8 cellular contexts compared by ENCODE assay signal in genomic region chr7:36389371-36390198, GRCh38. TPM values are rescaled to one million over a fixed set of nuclear protein-coding genes. Genes with fewer than 3 reads are reported as not detected.
DNase-seq lines count a peak whose midpoint lies in the region; ATAC-seq, FAIRE-seq and TF ChIP-seq lines count a peak whose summit lies in the region.

Gene ANLN (plus strand): TSS chr7:36389862. CDS start chr7:36390027, 165 bp downstream.

- peaks cover 23 to 31% (median 26%) of the 10 kb centered on the region in 3 donors for H3K4me1 Mint-ChIP-seq in T-cell

- POLR2A ChIA-PET in T-cell (lab: Charles Lee), result interaction anchor here in 1 of 2 donors (0.6 kb wide), 1 partner anchor 792 kb away, joined by 4 read pairs; no protein-coding TSS in a partner anchor

- TF ChIP-seq EP300 in transverse colon (IDR thresholded peaks at IDR 0.05; ENCODE audit: low read depth), result no peak

- ATAC-seq in HG02678 (IDR thresholded peaks at IDR 0.05; ENCODE audit: unreplicated experiment) (peak; percentile 80), T-cell (replicated peaks in 1 of 4) (peak; percentile 94 to 96 (median 96)), heart left ventricle (peak; percentile 95 to 99 (median 99))

- in situ Hi-C loops in transverse colon (cut with MboI; ENCODE audit: low pct_ligation_motif_present in 1 of 4, low pct_unique_long_range_greater_than_20kb in 1 of 4, low sequenced_read_pairs in 3 of 4), result no loop called here

- H3K36me3 ChIP-seq in adrenal gland (replicated peaks in 1 of 2), result no peaks in the 10 kb centered on the region
- no peaks in the 10 kb centered on the region for H3K36me3 ChIP-seq in heart left ventricle
- H3K36me3 ChIP-seq in transverse colon, result no peaks in the 10 kb centered on the region

- peak within 1 kb of the TSS in 3 of 4 donors; percentile 27 to 70 (median 54) for H3K4me3 ChIP-seq in adrenal gland
- peak within 1 kb of the TSS; percentile 38 to 81 (median 67) for H3K4me3 ChIP-seq in heart left ventricle
- peak within 1 kb of the TSS; percentile 51 to 86 (median 70) for H3K4me3 ChIP-seq in transverse colon

- intact Hi-C loops in adrenal gland (cut with DNase I) (no loop called here), heart left ventricle (cut with DNase I) (loop anchor here in 1 of 10 donors (2.0 kb wide), 1 partner anchor 23 kb away; a partner anchor contains a TSS), transverse colon (cut with DNase I; ENCODE audit: low total_unique reads) (loop anchor here (5.0 kb wide), 1 partner anchor 1062 kb away; no protein-coding TSS in a partner anchor)

- no peaks in the 10 kb centered on the region for H3K36me3 Mint-ChIP-seq in T-cell

- H3K27ac ChIP-seq in adrenal gland, result peak within 1 kb of the TSS in 4 of 5 donors; percentile 33 to 70 (median 50)
- peak within 1 kb of the TSS in 11 of 12 donors; percentile 15 to 81 (median 57) for H3K27ac ChIP-seq in heart left ventricle
- peak within 1 kb of the TSS; percentile 84 to 88 (median 86) for H3K27ac ChIP-seq in transverse colon

- H3K4me1 ChIP-seq in adrenal gland (replicated peaks in 1 of 2) (peaks cover 14 to 23% of the 10 kb centered on the region in 2 donors), heart left ventricle (peaks cover 0 to 30% (median 14%) of the 10 kb centered on the region in 12 donors), transverse colon (peaks cover 0 to 29% (median 13%) of the 10 kb centered on the region in 4 donors)

- CTCF ChIA-PET in T-cell (lab: Charles Lee), result interaction anchor here in 1 of 2 donors (0.9 to 1.3 kb wide), 2 partner anchors 22 kb away, joined by 3 to 6 read pairs; a partner anchor contains a TSS

- H3K9me3 ChIP-seq in adrenal gland (replicated peaks in 1 of 3) (no peaks in the 10 kb centered on the region), heart left ventricle (no peaks in the 10 kb centered on the region), transverse colon (no peaks in the 10 kb centered on the region)

- H3K27ac Mint-ChIP-seq in T-cell, result peak within 1 kb of the TSS; percentile 69 to 76

- FAIRE-seq in GM12891 (lab: Jason Lieb, UNC), result peak; percentile 93

- TF ChIP-seq CTCF in adrenal gland (IDR thresholded peaks at IDR 0.05) (no peak), heart left ventricle (IDR thresholded peaks at IDR 0.05) (no peak), transverse colon (IDR thresholded peaks at IDR 0.05) (no peak)

- DNase-seq in GM12891 (ENCODE audit: insufficient read length, low spot score) (peak; percentile 87), NCI-H128 (lab: John Stamatoyannopoulos, UW; ENCODE audit: unreplicated experiment) (peak; percentile 80), T-cell (peak; percentile 64 to 85 (median 78)), adrenal gland (peak; percentile 90 to 94 (median 92)), heart left ventricle (peak; percentile 91 to 96 (median 93)), pons (ENCODE audit: low spot score) (peak; percentile 90), transverse colon (peak; percentile 95)

- H3K4me3 Mint-ChIP-seq in T-cell, result peak within 1 kb of the TSS; percentile 78 to 86 (median 79)

- no peaks in the 10 kb centered on the region for H3K9me3 Mint-ChIP-seq in T-cell

- no peaks in the 10 kb centered on the region for H3K27me3 Mint-ChIP-seq in T-cell

- TF ChIP-seq POLR2A in GM12891 (IDR thresholded peaks at IDR 0.05; ENCODE audit: low read depth, low read length) (peak; percentile 65; the same call in 1 of the 2 replicates), adrenal gland (IDR thresholded peaks at IDR 0.05) (peak in 1 of 2 donors; percentile 13), heart left ventricle (IDR thresholded peaks at IDR 0.05) (peak in 1 of 2 donors; percentile 44), transverse colon (IDR thresholded peaks at IDR 0.05) (no peak)

- WGBS in adrenal gland, 4 donors, result 2 to 3% (median 2%) methylated on average over 51 to 68 of the region's 68 CpGs
- 3 to 6% (median 4%) methylated on average over 48 to 68 of the region's 68 CpGs for WGBS in heart left ventricle, 4 donors
- WGBS in transverse colon (ENCODE audit: low coverage in 1 of 2), 2 donors, result 5% methylated on average over 68 of the region's 68 CpGs; no CpG with 5 or more reads in 1 of the 2 donors

- H3K27me3 ChIP-seq in adrenal gland, result no peaks in the 10 kb centered on the region
- H3K27me3 ChIP-seq in heart left ventricle, result no peaks in the 10 kb centered on the region
- H3K27me3 ChIP-seq in transverse colon, result no peaks in the 10 kb centered on the region

TF ChIP-seq in GM12891, 5 proteins besides CTCF, POLR2A, EP300 and RAD21:
- peak; percentile 43; the same call in 1 of the 2 replicates for TF ChIP-seq TAF1 (IDR thresholded peaks at IDR 0.05; ENCODE audit: low read depth, low read length)
- TF ChIP-seq PAX5 (IDR thresholded peaks at IDR 0.05; ENCODE audit: insufficient read depth, low read length, severe bottlenecking), result peak; percentile 91
- TF ChIP-seq SPI1 (IDR thresholded peaks at IDR 0.05; ENCODE audit: low read depth, low read length), result no peak
- TF ChIP-seq POU2F2 (IDR thresholded peaks at IDR 0.05; ENCODE audit: low read depth, low read length), result peak; percentile 62; the same call in 1 of the 2 replicates
- TF ChIP-seq POLR2AphosphoS5 (IDR thresholded peaks at IDR 0.05; ENCODE audit: low read depth, low read length), result peak; percentile 74; the same call in 1 of the 2 replicates

RNA-seq across cellular contexts. Expression of gene ANLN, which starts in this region (rescaled TPM):
- polyA plus RNA-seq in GM12891 (2012; ENCODE audit: low read depth, missing spikeins), result 5.2 TPM
- total RNA-seq in T-cell, result 1 to 10 TPM in 4 of 5 donors, under 1 TPM in 1; 0.69 to 1.5 (median 1.1) TPM
- total RNA-seq in adrenal gland, result 1 to 10 TPM; 2.0 to 9.0 (median 2.4) TPM
- polyA plus RNA-seq in adrenal gland, result 1 to 10 TPM in 1 of 3 donors, under 1 TPM in 2; 0.20 to 2.7 (median 0.24) TPM
- total RNA-seq in heart left ventricle, result 10 to 100 TPM in 1 of 9 donors, 1 to 10 TPM in 6, under 1 TPM in 2; 0.83 to 30.7 (median 1.5) TPM
- under 1 TPM; 0.08 to 0.62 TPM for polyA plus RNA-seq in heart left ventricle
- total RNA-seq in transverse colon, result 10 to 100 TPM in 1 of 4 donors, 1 to 10 TPM in 2, under 1 TPM in 1; 0.37 to 97.1 (median 5.7) TPM

Comparison
In these comparisons a context has a peak if more than half of its experiments do, and no peak if none do; other contexts are left out.
1. Peak in every context shown above with its lines: DNase-seq, ATAC-seq, H3K4me3 ChIP-seq and H3K27ac ChIP-seq.